ENCODE assay signal across 34 cellular contexts in genomic region chr16:56686758-56687157, GRCh38. TPM values are rescaled to one million over a fixed set of nuclear protein-coding genes. Genes with fewer than 3 reads are reported as not detected.
"Had no signal": no experiment of that assay in that cellular context is flagged by ENCODE, and none has a peak within 500 bp of the region (broad histone marks: within the 10 kb centered on the region; RNA-seq: fewer than 3 reads in every experiment).

No MANE protein-coding gene starts in this region.

- H3K9me3 ChIP-seq: neutrophil, pancreas, psoas muscle, thoracic aorta, thyroid gland, upper lobe of left lung, vagina had no signal

- H3K36me3 ChIP-seq: neutrophil, pancreas, spleen, thoracic aorta, upper lobe of left lung, vagina had no signal

- FAIRE-seq: pancreas, urothelium cell line had no signal

- DNase-seq: naive thymus-derived CD8-positive, alpha-beta T cell; nephron progenitor cell; nucleus accumbens; pancreas; psoas muscle; right cardiac atrium; spleen; stimulated activated CD4-positive, alpha-beta T cell treated with anti-CD3 and anti-CD28 coated beads, Interleukin-12 subunit alpha, Interleukin-12 subunit beta, amount 100 ng/mL, for 4 hours; stimulated activated CD4-positive, alpha-beta T cell treated with anti-CD3 and anti-CD28 coated beads, Interleukin-1b, Interleukin-23, amount 100 ng/mL, for 48 hours; stimulated activated CD4-positive, alpha-beta T cell treated with anti-CD3 and anti-CD28 coated beads, Interleukin-4, amount 100 ng/mL, for 1 hour; stimulated activated naive B cell treated with anti-CD40 and anti-IgM and Interleukin-4, amounts not matched to agents 10 μg/mL and 1 μg/mL and 100 μg/mL, for 72 hours; stimulated activated naive CD4-positive, alpha-beta T cell treated with Interleukin-2 at 50 U/mL for 16 hours; stomach; thyroid gland; trophoblast cell; upper lobe of left lung had no signal

- ATAC-seq: naive thymus-derived CD8-positive, alpha-beta T cell; natural killer cell treated with Interleukin-12 subunit alpha and Interleukin-12 subunit beta and Interleukin-15 and Interleukin-18, amount 100 ng/mL, for 72 hours; pancreas; psoas muscle; right cardiac atrium; sciatic nerve; stimulated activated effector memory CD8-positive, alpha-beta T cell treated with anti-CD3 and anti-CD28 coated beads, Interleukin-12 subunit alpha, Interleukin-12 subunit beta, amount 100 ng/mL, for 72 hours; stimulated activated naive B cell treated with anti-CD40 and anti-IgM and Interleukin-4, amounts not matched to agents 10 μg/mL and 1 μg/mL and 100 μg/mL, for 72 hours had no signal

- H3K4me3 ChIP-seq: pancreas, psoas muscle, skin epidermis, smooth muscle cell, spleen, stomach, thoracic aorta, thyroid gland, tibial nerve, upper lobe of left lung, vagina had no signal

- H3K27ac ChIP-seq: neutrophil, spleen, tibial nerve, upper lobe of left lung had no signal

- H3K4me2 ChIP-seq: smooth muscle cell had no signal

- H3K27me3 ChIP-seq: pancreas, stomach, thyroid gland, tibial nerve, upper lobe of left lung, vagina had no signal

RNA-seq across cellular contexts. Expression of gene MT1H, which starts 17.1 kb away (rescaled TPM):
- total RNA-seq: naive thymus-derived CD8-positive, alpha-beta T cell; natural killer cell treated with Interleukin-12 subunit alpha and Interleukin-12 subunit beta and Interleukin-15 and Interleukin-18, amount 100 ng/mL, for 72 hours; neural crest cell; osteocyte; progenitor cell of endocrine pancreas; psoas muscle; right cardiac atrium; sciatic nerve; smooth muscle cell; spleen; temporal lobe; thoracic aorta; ureter; vagina had no signal
- polyA plus RNA-seq: naive thymus-derived CD8-positive, alpha-beta T cell; psoas muscle; right cardiac atrium; smooth muscle cell had no signal

RNA-seq across cellular contexts. Expression of gene MT1G, which starts 18.9 kb away (rescaled TPM):
- total RNA-seq: naive thymus-derived CD8-positive, alpha-beta T cell; neural crest cell; osteocyte; smooth muscle cell; vagina had no signal
- polyA plus RNA-seq: smooth muscle cell had no signal

RNA-seq across cellular contexts. Expression of gene MT1B, which starts 35.1 kb away (rescaled TPM):
- total RNA-seq: naive thymus-derived CD8-positive, alpha-beta T cell; natural killer cell treated with Interleukin-12 subunit alpha and Interleukin-12 subunit beta and Interleukin-15 and Interleukin-18, amount 100 ng/mL, for 72 hours; neural crest cell; omental fat pad; osteocyte; pancreas; progenitor cell of endocrine pancreas; psoas muscle; renal cortical epithelial cell; right cardiac atrium; sciatic nerve; smooth muscle cell; spleen; stomach; subcutaneous adipose tissue; temporal lobe; thoracic aorta; thyroid gland; tibial nerve; upper lobe of left lung; ureter; vagina had no signal
- polyA plus RNA-seq: naive thymus-derived CD8-positive, alpha-beta T cell; pancreas; psoas muscle; right cardiac atrium; smooth muscle cell; spleen had no signal
